Comparison of ENCODE assay signal across 14 cellular contexts in genomic region chr9:121559183-121559582, GRCh38. TPM values are rescaled to one million over a fixed set of nuclear protein-coding genes. Genes with fewer than 3 reads are reported as not detected.
DNase-seq lines count a peak whose midpoint lies in the region; ATAC-seq and TF ChIP-seq lines count a peak whose summit lies in the region.
"Had no signal": no experiment of that assay in that cellular context is flagged by ENCODE, and none has a peak within 500 bp of the region (broad histone marks: within the 10 kb centered on the region; RNA-seq: fewer than 3 reads in every experiment).

No MANE protein-coding gene starts in this region.

- H3K36me3 ChIP-seq in PC-9 (ENCODE audit: low read depth) (no peaks in the 10 kb centered on the region), esophagus muscularis mucosa (no peaks in the 10 kb centered on the region), endodermal cell (ENCODE audit: control insufficient read depth, insufficient read depth, low read length) (no peaks in the 10 kb centered on the region), A673 (ENCODE audit: insufficient read depth, low read length, poor library complexity, severe bottlenecking) (no peaks in the 10 kb centered on the region)

- H3K9ac ChIP-seq in endodermal cell (ENCODE audit: extremely low read depth, low read length, poor library complexity, severe bottlenecking): no peak overlapping the region

- no peak for TF ChIP-seq EP300 in esophagus muscularis mucosa (IDR thresholded peaks at IDR 0.05)

- BruUV-seq in PC-9 (replicated peaks; lab: Mats Ljungman, UMichigan) (no TSS peak), A673 (replicated peaks; lab: Mats Ljungman, UMichigan) (no TSS peak)

- in situ Hi-C loops in ACHN (cut with HindIII; ENCODE audit: low pct_ligation_motif_present, low pct_unique_long_range_greater_than_20kb, low sequenced_read_pairs): loop anchor here (25.0 kb wide), 1 partner anchor 103 kb away; the partner anchor contains the start of gene DAB2IP

- peak; percentile 55 for ATAC-seq in GM18870 (IDR thresholded peaks at IDR 0.05; ENCODE audit: unreplicated experiment)

- POLR2A ChIA-PET in PC-9 (lab: Charles Lee; ENCODE audit: unreplicated experiment): no interaction called here
- POLR2A ChIA-PET in A673 (lab: Charles Lee; ENCODE audit: low non-redundant PET): no interaction called here

- H3K27me3 ChIP-seq in PC-9 (ENCODE audit: insufficient read depth, low read depth): no peaks in the 10 kb centered on the region
- H3K27me3 ChIP-seq in esophagus muscularis mucosa: no peaks in the 10 kb centered on the region
- no peaks in the 10 kb centered on the region for H3K27me3 ChIP-seq in endodermal cell (ENCODE audit: control insufficient read depth, insufficient read depth, low read length, poor library complexity, severe bottlenecking)
- no peaks in the 10 kb centered on the region for H3K27me3 ChIP-seq in A673 (replicated peaks; ENCODE audit: insufficient read depth, low read depth, low read length, poor library complexity)

- H3K4me3 ChIP-seq in PC-9 (no peak overlapping the region), esophagus muscularis mucosa (no peak overlapping the region), endodermal cell (ENCODE audit: low read length) (no peak overlapping the region), foreskin fibroblast (ENCODE audit: low read depth in 1 of 2, low read length in 2 of 2) (no peak overlapping the region), A673 (ENCODE audit: low read depth, low read length, poor library complexity, severe bottlenecking) (no peak overlapping the region)
- H3K4me3 ChIP-seq: lung, SK-N-MC had no signal

- no peak overlapping the region for H3K27ac Mint-ChIP-seq in endodermal cell
- H3K27ac Mint-ChIP-seq: activated CD4-positive, alpha-beta memory T cell treated with anti-CD3 and anti-CD28 coated beads for 36 hours had no signal

- peaks cover 5% of the 10 kb centered on the region for H3K27me3 Mint-ChIP-seq in endodermal cell (ENCODE audit: insufficient read depth)

- H3K9me2 ChIP-seq in PC-9 (ENCODE audit: insufficient read depth): no peaks in the 10 kb centered on the region

- no peak overlapping the region for H3K4me2 ChIP-seq in PC-9

- no peaks in the 10 kb centered on the region for H3K36me3 Mint-ChIP-seq in endodermal cell (ENCODE audit: low read depth)
- H3K36me3 Mint-ChIP-seq: activated CD4-positive, alpha-beta memory T cell treated with anti-CD3 and anti-CD28 coated beads for 36 hours; type B pancreatic cell had no signal

- intact Hi-C loops in PC-9 (cut with micrococcal nuclease; ENCODE audit: unreplicated experiment): loop anchor here (2.0 kb wide), 1 partner anchor 40 kb away; no protein-coding TSS in a partner anchor
- intact Hi-C loops in esophagus muscularis mucosa (cut with DNase I): no loop called here
- intact Hi-C loops in A673 (cut with micrococcal nuclease; ENCODE audit: unreplicated experiment): no loop called here

- no peaks in the 10 kb centered on the region for H3K9me3 Mint-ChIP-seq in endodermal cell
- H3K9me3 Mint-ChIP-seq: activated CD4-positive, alpha-beta memory T cell treated with anti-CD3 and anti-CD28 coated beads for 36 hours; type B pancreatic cell had no signal

- TF ChIP-seq CTCF in PC-9 (conservative IDR thresholded peaks at IDR 0.05) (no peak), esophagus muscularis mucosa (IDR thresholded peaks at IDR 0.05) (no peak), endodermal cell (conservative IDR thresholded peaks at IDR 0.05) (no peak), foreskin fibroblast (IDR thresholded peaks at IDR 0.05; ENCODE audit: low read depth, low read length) (no peak), A673 (conservative IDR thresholded peaks at IDR 0.05; ENCODE audit: low read depth, low read length) (no peak)

- peaks cover 49% of the 10 kb centered on the region for H3F3A ChIP-seq in PC-9 (ENCODE audit: insufficient read depth, low read depth)

- H4K20me1 ChIP-seq in PC-9 (ENCODE audit: insufficient read depth): no peaks in the 10 kb centered on the region

- H3K9me3 ChIP-seq in PC-9 (ENCODE audit: insufficient read depth, low read depth): no peaks in the 10 kb centered on the region
- H3K9me3 ChIP-seq in esophagus muscularis mucosa: no peaks in the 10 kb centered on the region
- no peaks in the 10 kb centered on the region for H3K9me3 ChIP-seq in endodermal cell (ENCODE audit: control insufficient read depth, low read length)
- H3K9me3 ChIP-seq in A673 (ENCODE audit: low read depth, low read length, poor library complexity, severe bottlenecking): no peaks in the 10 kb centered on the region

- H3K79me2 ChIP-seq in PC-9 (ENCODE audit: low read depth): no peaks in the 10 kb centered on the region

- 84% methylated on average over 7 of the region's 7 CpGs for WGBS in esophagus muscularis mucosa
- WGBS in endodermal cell (ENCODE audit: insufficient coverage in 1 of 2, insufficient read length in 1 of 2), 2 experiments: 90 to 100% methylated on average over 2 to 7 of the region's 7 CpGs

- H3K4me1 ChIP-seq in PC-9 (replicated peaks; ENCODE audit: insufficient read depth) (peaks cover 44% of the 10 kb centered on the region), esophagus muscularis mucosa (peaks cover 29 to 38% (median 32%) of the 10 kb centered on the region in 4 donors), endodermal cell (ENCODE audit: control insufficient read depth, insufficient read depth, low read length) (no peaks in the 10 kb centered on the region), A673 (ENCODE audit: insufficient read depth, low read length, poor library complexity, severe bottlenecking) (peaks cover 12% of the 10 kb centered on the region)

- no peak overlapping the region for H2AFZ ChIP-seq in PC-9

- no peak overlapping the region for H3K4me3 Mint-ChIP-seq in endodermal cell
- H3K4me3 Mint-ChIP-seq: activated CD4-positive, alpha-beta memory T cell treated with anti-CD3 and anti-CD28 coated beads for 36 hours; type B pancreatic cell had no signal

- CTCF ChIA-PET in PC-9 (lab: Charles Lee) (no interaction called here), A673 (lab: Charles Lee) (no interaction called here)

- peaks cover 13% of the 10 kb centered on the region for H3K4me1 Mint-ChIP-seq in endodermal cell

- TF ChIP-seq POLR2A in esophagus muscularis mucosa (IDR thresholded peaks at IDR 0.05; ENCODE audit: low read depth): no peak

- DNase-seq in ACHN (peak; percentile 40), PC-9 (peak; percentile 32 to 47), esophagus muscularis mucosa (ENCODE audit: extremely low spot score) (no peak), endodermal cell (no peak), cerebellum (ENCODE audit: low spot score) (no peak), foreskin fibroblast (no peak), A673 (ENCODE audit: low spot score) (no peak)
- DNase-seq: activated CD4-positive, alpha-beta memory T cell treated with anti-CD3 and anti-CD28 coated beads for 36 hours; NCI-H69 had no signal

- H3K27ac ChIP-seq in PC-9: no peak overlapping the region
- peak overlapping the region in 3 of 4 donors; percentile 80 to 85 (median 81) for H3K27ac ChIP-seq in esophagus muscularis mucosa (replicated peaks in 1 of 4)
- no peak overlapping the region for H3K27ac ChIP-seq in endodermal cell (ENCODE audit: low read depth, low read length)
- no peak overlapping the region for H3K27ac ChIP-seq in A673 (ENCODE audit: low read depth, low read length, poor library complexity, severe bottlenecking)
- H3K27ac ChIP-seq: SK-N-MC had no signal

RNA-seq across cellular contexts. Expression of gene GGTA1, which starts 59.5 kb away (rescaled TPM):
- total RNA-seq in PC-9 (2021) (not detected in 2 replicates), esophagus muscularis mucosa (10 to 100 TPM in 2 of 4 donors, 1 to 10 TPM in 2; 5.6 to 18.7 (median 9.5) TPM), endodermal cell (not detected), cerebellum (1.5 TPM), A673 (2021) (not detected in 2 replicates)
- not detected for polyA plus RNA-seq in endodermal cell (2013, experiment 1 of 2)
- not detected for polyA plus RNA-seq in endodermal cell (2013, experiment 2 of 2)
- total RNA-seq: activated CD4-positive, alpha-beta memory T cell treated with anti-CD3 and anti-CD28 coated beads for 36 hours; fibroblast of villous mesenchyme had no signal

Comparison
In these comparisons a context has a peak if more than half of its experiments do, and no peak if none do; other contexts are left out.
1. DNase-seq: peak in ACHN (single experiment) and PC-9 (2 of 2); none in esophagus muscularis mucosa (single experiment), endodermal cell (single experiment), cerebellum (single experiment), foreskin fibroblast (0 of 2) and A673 (single experiment).
2. H3K27ac ChIP-seq: peak in esophagus muscularis mucosa (3 of 4); none in PC-9 (single experiment), endodermal cell (single experiment) and A673 (single experiment).